Comparison of ENCODE assay signal across 8 cellular contexts in the genomic region with DNA sequence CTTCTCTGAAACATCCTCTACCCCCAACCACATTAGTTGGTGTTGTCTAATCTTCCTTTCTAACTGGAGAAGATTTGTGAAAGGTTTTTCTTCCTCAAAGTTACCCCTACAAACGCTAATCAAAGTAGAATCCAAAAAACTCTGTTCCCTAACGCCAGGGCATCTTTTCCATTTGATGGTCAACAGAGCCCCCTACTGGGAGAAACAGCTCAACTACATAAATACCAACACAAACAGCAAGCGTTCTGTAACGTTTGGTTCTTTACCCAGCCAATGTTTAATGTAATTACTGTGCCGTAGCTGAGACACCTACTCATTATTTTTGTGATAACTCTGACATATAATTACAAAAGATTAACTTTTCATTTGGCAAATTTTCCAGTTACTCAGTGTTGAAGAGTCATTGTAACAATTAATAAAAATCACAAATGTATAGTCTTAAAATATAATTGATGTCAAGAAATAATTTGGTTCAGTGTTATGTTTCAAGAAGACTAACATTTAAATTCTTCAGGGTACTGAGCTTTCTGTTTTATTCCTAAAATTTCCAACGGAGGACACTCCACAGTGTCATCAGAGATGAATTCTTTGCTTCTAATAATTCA.
A peak's percentile ranks its signal among the peaks of the same experiment; 100 is the strongest.
DNase-seq lines count a peak whose midpoint lies in the region; ATAC-seq and TF ChIP-seq lines count a peak whose summit lies in the region.

No MANE protein-coding gene starts in this region.

- no peaks in the 10 kb centered on the region for H3K9me3 Mint-ChIP-seq in stimulated activated memory B cell treated with anti-CD40 and anti-IgM and Interleukin-4, amounts not matched to agents 10 μg/mL and 1 μg/mL and 100 μg/mL, for 72 hours

- H3K4me3 Mint-ChIP-seq in stimulated activated memory B cell treated with anti-CD40 and anti-IgM and Interleukin-4, amounts not matched to agents 10 μg/mL and 1 μg/mL and 100 μg/mL, for 72 hours, result no peak overlapping the region

- in situ Hi-C loops in astrocyte of the cerebellum (cut with HindIII; ENCODE audit: low sequenced_read_pairs), result no loop called here

- peak overlapping the region; percentile 89 for H3K27ac Mint-ChIP-seq in stimulated activated memory B cell treated with anti-CD40 and anti-IgM and Interleukin-4, amounts not matched to agents 10 μg/mL and 1 μg/mL and 100 μg/mL, for 72 hours

- H3K4me3 ChIP-seq in astrocyte of the cerebellum (ENCODE audit: low read depth, low read length), result no peak overlapping the region

- H3K4me1 Mint-ChIP-seq in stimulated activated memory B cell treated with anti-CD40 and anti-IgM and Interleukin-4, amounts not matched to agents 10 μg/mL and 1 μg/mL and 100 μg/mL, for 72 hours, result peaks cover 28% of the 10 kb centered on the region

- DNase-seq in COR-L47 (lab: John Stamatoyannopoulos, UW), result peak; percentile 70
- DNase-seq in NCI-H446 treated with DMSO at 0.1 percent for 48 hours (lab: John Stamatoyannopoulos, UW), result peak; percentile 44
- peak; percentile 59 for DNase-seq in astrocyte of the cerebellum (ENCODE audit: low read depth)
- DNase-seq in iPS DF 4.7 (ENCODE audit: extremely low read depth, low spot score), result peak; percentile 14
- no peak for DNase-seq in 8988T

- H3K27me3 Mint-ChIP-seq in stimulated activated memory B cell treated with anti-CD40 and anti-IgM and Interleukin-4, amounts not matched to agents 10 μg/mL and 1 μg/mL and 100 μg/mL, for 72 hours, result no peaks in the 10 kb centered on the region

- no peaks in the 10 kb centered on the region for H3K36me3 Mint-ChIP-seq in stimulated activated memory B cell treated with anti-CD40 and anti-IgM and Interleukin-4, amounts not matched to agents 10 μg/mL and 1 μg/mL and 100 μg/mL, for 72 hours

- ATAC-seq in GM18870 (IDR thresholded peaks at IDR 0.05; ENCODE audit: unreplicated experiment), result peak; percentile 73
- ATAC-seq in HG03342 (IDR thresholded peaks at IDR 0.05; ENCODE audit: unreplicated experiment), result peak; percentile 86
- ATAC-seq in stimulated activated memory B cell treated with anti-CD40 and anti-IgM and Interleukin-4, amounts not matched to agents 10 μg/mL and 1 μg/mL and 100 μg/mL, for 72 hours, result peak; percentile 71

- TF ChIP-seq CTCF in astrocyte of the cerebellum (IDR thresholded peaks at IDR 0.05; ENCODE audit: low read depth, low read length, missing control alignments), result peak; percentile 71
